ENCODE assay signal across 1 cellular context in genomic region chr10:121217331-121217730, GRCh38.
A peak's percentile ranks its signal among the peaks of the same experiment; 100 is the strongest.
TF ChIP-seq lines count a peak whose summit lies in the region.

No MANE protein-coding gene starts in this region.

TF ChIP-seq in HepG2, 621 proteins besides CTCF, POLR2A, EP300 and RAD21 (continued from another document):
- TF ChIP-seq ISL2 (CRISPR knock-in tag; IDR thresholded peaks at IDR 0.05) (no peak), ZNF329 (CRISPR knock-in tag; IDR thresholded peaks at IDR 0.05; ENCODE audit: low read depth) (no peak), SRSF9 (IDR thresholded peaks at IDR 0.05; ENCODE audit: borderline replicate concordance, insufficient read depth, low read depth, low read length, poor library complexity, severe bottlenecking) (no peak), REPIN1 (CRISPR knock-in tag; IDR thresholded peaks at IDR 0.05; ENCODE audit: borderline replicate concordance, low read depth) (no peak), HMG20B (CRISPR knock-in tag; conservative IDR thresholded peaks at IDR 0.05) (no peak), CBFB (CRISPR knock-in tag; IDR thresholded peaks at IDR 0.05) (no peak), MAFF (IDR thresholded peaks at IDR 0.05; ENCODE audit: low read depth, low read length) (0 out of 2 replicates have a peak, but pooled peaks have one; percentile 4), ZNF354B (CRISPR knock-in tag; IDR thresholded peaks at IDR 0.05) (no peak), ZSCAN21 (CRISPR knock-in tag; IDR thresholded peaks at IDR 0.05; ENCODE audit: borderline replicate concordance) (no peak), PREB (CRISPR knock-in tag; IDR thresholded peaks at IDR 0.05) (no peak)
